ENCODE assay signal across 20 cellular contexts in the genomic region with DNA sequence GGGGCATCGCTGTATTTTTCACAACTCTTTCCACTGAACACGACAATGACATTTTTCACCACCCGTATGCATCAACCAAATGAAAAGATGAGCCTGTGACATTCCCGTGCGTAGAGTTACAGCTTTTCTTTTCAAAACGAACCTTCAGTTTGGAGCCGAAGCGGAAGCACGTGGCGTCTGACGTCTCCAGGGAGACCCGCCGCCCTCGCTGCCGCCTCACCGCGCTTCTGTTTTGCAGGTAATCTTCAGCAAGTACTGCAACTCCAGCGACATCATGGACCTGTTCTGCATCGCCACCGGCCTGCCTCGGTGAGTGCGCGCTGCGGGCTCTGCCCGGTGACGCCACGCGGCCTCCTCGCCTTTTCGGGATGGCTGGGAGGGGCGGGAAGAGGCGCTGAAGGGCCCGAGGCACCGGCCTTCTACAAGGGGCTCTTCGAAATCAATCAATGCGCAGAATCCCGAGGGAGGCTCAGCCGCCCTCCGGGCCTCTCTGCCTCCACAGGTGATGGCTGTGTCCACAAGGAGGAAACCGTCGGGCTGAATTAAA. TPM values are rescaled to one million over a fixed set of nuclear protein-coding genes. Genes with fewer than 3 reads are reported as not detected.
DNase-seq lines count a peak whose midpoint lies in the region; ATAC-seq and TF ChIP-seq lines count a peak whose summit lies in the region.
"Had no signal": no experiment of that assay in that cellular context is flagged by ENCODE, and none has a peak within 500 bp of the region (broad histone marks: within the 10 kb centered on the region; RNA-seq: fewer than 3 reads in every experiment).

No MANE protein-coding gene starts in this region.

- no peak for ATAC-seq in activated CD8-positive, alpha-beta memory T cell treated with anti-CD3 and anti-CD28 coated beads, Interleukin-2, amount 10 ng/mL, durations not matched to agents 7 days and 5 days
- ATAC-seq in activated CD8-positive, alpha-beta T cell treated with anti-CD3 and anti-CD28 coated beads for 36 hours: no peak
- ATAC-seq in natural killer cell (no peak), omental fat pad (ENCODE audit: low FRiP score) (no peak)
- ATAC-seq: A549, Right ventricle myocardium inferior had no signal

- H3K9me3 Mint-ChIP-seq in activated CD8-positive, alpha-beta memory T cell treated with anti-CD3 and anti-CD28 coated beads, Interleukin-2, amount 10 ng/mL, durations not matched to agents 7 days and 5 days (ENCODE audit: low read depth): no peaks in the 10 kb centered on the region
- no peaks in the 10 kb centered on the region for H3K9me3 Mint-ChIP-seq in activated CD8-positive, alpha-beta T cell treated with anti-CD3 and anti-CD28 coated beads for 36 hours
- H3K9me3 Mint-ChIP-seq in natural killer cell: no peaks in the 10 kb centered on the region
- H3K9me3 Mint-ChIP-seq: CD8-positive, alpha-beta memory T cell had no signal

- no peak overlapping the region for H3K27ac ChIP-seq in tibial artery
- H3K27ac ChIP-seq: A549, Peyer's patch had no signal

- intact Hi-C loops in activated CD8-positive, alpha-beta T cell treated with anti-CD3 and anti-CD28 coated beads for 36 hours (cut with micrococcal nuclease): loop anchor here (2.0 kb wide), 1 partner anchor 33 kb away; a partner anchor contains a TSS
- intact Hi-C loops in natural killer cell (cut with micrococcal nuclease) (loop anchor here (2.0 to 10.0 kb wide), 3 partner anchors 71 to 261 kb away; no protein-coding TSS in a partner anchor), tibial artery (cut with DNase I; ENCODE audit: low total_unique reads) (no loop called here)

- no peak for DNase-seq in activated CD8-positive, alpha-beta memory T cell treated with anti-CD3 and anti-CD28 coated beads, Interleukin-2, amount 10 ng/mL, durations not matched to agents 7 days and 5 days
- DNase-seq in activated CD8-positive, alpha-beta memory T cell treated with anti-CD3 and anti-CD28 coated beads for 24 hours: no peak
- DNase-seq in D341Med (ENCODE audit: low spot score): peak; percentile 25
- DNase-seq in activated CD8-positive, alpha-beta T cell treated with anti-CD3 and anti-CD28 coated beads for 36 hours: no peak
- no peak for DNase-seq in natural killer cell
- no peak for DNase-seq in NCI-H524 treated with DMSO at 0.1 percent for 48 hours (lab: John Stamatoyannopoulos, UW)
- no peak for DNase-seq in tibial artery
- no peak for DNase-seq in omental fat pad (ENCODE audit: low spot score)
- DNase-seq: CD8-positive, alpha-beta memory T cell; DMS79; MM.1S; NCI-H1092 treated with DMSO at 0.1 percent for 48 hours; NCI-H146; NCI-H2081; NCI-H2171 treated with DMSO at 0.1 percent for 48 hours; NCI-H446 treated with DMSO at 0.1 percent for 48 hours; Peyer's patch had no signal

- POLR2A ChIA-PET in activated CD8-positive, alpha-beta T cell treated with anti-CD3 and anti-CD28 coated beads for 36 hours (lab: Charles Lee): no interaction called here

- CTCF ChIA-PET in activated CD8-positive, alpha-beta memory T cell treated with anti-CD3 and anti-CD28 coated beads, Interleukin-2, amount 10 ng/mL, durations not matched to agents 7 days and 5 days (lab: Charles Lee): no interaction called here
- CTCF ChIA-PET in activated CD8-positive, alpha-beta T cell treated with anti-CD3 and anti-CD28 coated beads for 36 hours (lab: Charles Lee): interaction anchor here (1.5 kb wide), 1 partner anchor 11 kb away, joined by 3 read pairs; no protein-coding TSS in a partner anchor

- H3K4me3 ChIP-seq in tibial artery: no peak overlapping the region
- H3K4me3 ChIP-seq: A549, Peyer's patch had no signal

- no peaks in the 10 kb centered on the region for H3K36me3 ChIP-seq in tibial artery

- H3K4me1 Mint-ChIP-seq in activated CD8-positive, alpha-beta memory T cell treated with anti-CD3 and anti-CD28 coated beads, Interleukin-2, amount 10 ng/mL, durations not matched to agents 7 days and 5 days: peaks cover 46% of the 10 kb centered on the region
- peaks cover 46% of the 10 kb centered on the region for H3K4me1 Mint-ChIP-seq in activated CD8-positive, alpha-beta T cell treated with anti-CD3 and anti-CD28 coated beads for 36 hours (ENCODE audit: low read depth)
- H3K4me1 Mint-ChIP-seq in natural killer cell: peaks cover 36 to 39% of the 10 kb centered on the region in 2 donors

- H3K36me3 Mint-ChIP-seq in activated CD8-positive, alpha-beta memory T cell treated with anti-CD3 and anti-CD28 coated beads, Interleukin-2, amount 10 ng/mL, durations not matched to agents 7 days and 5 days: no peaks in the 10 kb centered on the region
- no peaks in the 10 kb centered on the region for H3K36me3 Mint-ChIP-seq in activated CD8-positive, alpha-beta T cell treated with anti-CD3 and anti-CD28 coated beads for 36 hours (ENCODE audit: low read depth)
- H3K36me3 Mint-ChIP-seq in natural killer cell: no peaks in the 10 kb centered on the region
- H3K36me3 Mint-ChIP-seq: CD8-positive, alpha-beta memory T cell had no signal

- H3K27me3 Mint-ChIP-seq in activated CD8-positive, alpha-beta memory T cell treated with anti-CD3 and anti-CD28 coated beads, Interleukin-2, amount 10 ng/mL, durations not matched to agents 7 days and 5 days: no peaks in the 10 kb centered on the region
- H3K27me3 Mint-ChIP-seq in activated CD8-positive, alpha-beta T cell treated with anti-CD3 and anti-CD28 coated beads for 36 hours: no peaks in the 10 kb centered on the region
- no peaks in the 10 kb centered on the region for H3K27me3 Mint-ChIP-seq in natural killer cell (ENCODE audit: low read depth in 2 of 2)

- H3K4me1 ChIP-seq in tibial artery: no peaks in the 10 kb centered on the region
- H3K4me1 ChIP-seq: A549, Peyer's patch had no signal

- peaks cover 0 to 4% of the 10 kb centered on the region in 2 donors for H3K27me3 ChIP-seq in tibial artery
- H3K27me3 ChIP-seq: Peyer's patch had no signal

- H3K9me3 ChIP-seq in tibial artery: no peaks in the 10 kb centered on the region
- H3K9me3 ChIP-seq: A549, Peyer's patch had no signal

- peak overlapping the region; percentile 56 for H3K27ac Mint-ChIP-seq in activated CD8-positive, alpha-beta memory T cell treated with anti-CD3 and anti-CD28 coated beads, Interleukin-2, amount 10 ng/mL, durations not matched to agents 7 days and 5 days
- peak overlapping the region; percentile 55 for H3K27ac Mint-ChIP-seq in activated CD8-positive, alpha-beta T cell treated with anti-CD3 and anti-CD28 coated beads for 36 hours
- no peak overlapping the region for H3K27ac Mint-ChIP-seq in natural killer cell

- H3K4me3 Mint-ChIP-seq in activated CD8-positive, alpha-beta memory T cell treated with anti-CD3 and anti-CD28 coated beads, Interleukin-2, amount 10 ng/mL, durations not matched to agents 7 days and 5 days: no peak overlapping the region
- no peak overlapping the region for H3K4me3 Mint-ChIP-seq in activated CD8-positive, alpha-beta T cell treated with anti-CD3 and anti-CD28 coated beads for 36 hours
- peak overlapping the region; percentile 63 for H3K4me3 Mint-ChIP-seq in natural killer cell

- TF ChIP-seq CTCF in activated CD8-positive, alpha-beta T cell treated with anti-CD3 and anti-CD28 coated beads for 36 hours (IDR thresholded peaks at IDR 0.05): no peak
- no peak for TF ChIP-seq CTCF in natural killer cell (IDR thresholded peaks at IDR 0.05)
- TF ChIP-seq CTCF in tibial artery (IDR thresholded peaks at IDR 0.05): no peak
- TF ChIP-seq CTCF in omental fat pad (IDR thresholded peaks at IDR 0.05): no peak

RNA-seq across cellular contexts. Expression of a gene that starts 32.6 kb away (rescaled TPM):
- 1 to 10 TPM; 2.0 to 6.8 TPM for total RNA-seq in activated CD8-positive, alpha-beta memory T cell treated with anti-CD3 and anti-CD28 coated beads, Interleukin-2, amount 10 ng/mL, durations not matched to agents 7 days and 5 days
- total RNA-seq in activated CD8-positive, alpha-beta T cell treated with anti-CD3 and anti-CD28 coated beads for 36 hours: 10 to 100 TPM; 11.1 to 11.5 TPM
- 1 to 10 TPM; 1.0 to 4.1 (median 1.2) TPM for total RNA-seq in natural killer cell
- 10 to 100 TPM in 1 of 4 donors, 1 to 10 TPM in 3; 2.9 to 16.9 (median 7.0) TPM for total RNA-seq in omental fat pad
- total RNA-seq: LHCN-M2 had no signal

Comparison
In these comparisons a context has a peak if more than half of its experiments do, and no peak if none do; other contexts are left out.
1. H3K27ac Mint-ChIP-seq: peak in activated CD8-positive, alpha-beta memory T cell treated with anti-CD3 and anti-CD28 coated beads, Interleukin-2, amount 10 ng/mL, durations not matched to agents 7 days and 5 days (single experiment) and activated CD8-positive, alpha-beta T cell treated with anti-CD3 and anti-CD28 coated beads for 36 hours (single experiment); none in natural killer cell (0 of 2).